Comparison of ENCODE assay signal across 18 cellular contexts in genomic region chr2:239790313-239790712, GRCh38.
DNase-seq lines count a peak whose midpoint lies in the region; ATAC-seq and TF ChIP-seq lines count a peak whose summit lies in the region.
"Had no signal": no experiment of that assay in that cellular context is flagged by ENCODE, and none has a peak within 500 bp of the region (broad histone marks: within the 10 kb centered on the region; RNA-seq: fewer than 3 reads in every experiment).

No MANE protein-coding gene starts in this region.

- no peak overlapping the region for H4K5ac ChIP-seq in H9 (ENCODE audit: insufficient read length, low read depth, low read length)

- H3K79me2 ChIP-seq in H9 (ENCODE audit: insufficient read depth, low read length) = no peaks in the 10 kb centered on the region

- no peak overlapping the region for H4K8ac ChIP-seq in H9 (replicated peaks; ENCODE audit: insufficient read length, low read depth, low read length)

- no peak overlapping the region for H4K91ac ChIP-seq in H9 (ENCODE audit: insufficient read length, low read depth, low read length)

- H3K79me1 ChIP-seq in H9 (ENCODE audit: insufficient read depth, low read depth, low read length, poor library complexity, severe bottlenecking) = no peaks in the 10 kb centered on the region

- no peak overlapping the region for H3K4me3 Mint-ChIP-seq in activated T-cell treated with anti-CD3 and anti-CD28 coated beads, Interleukin-2, amount 50 U/mL, for 24 hours
- H3K4me3 Mint-ChIP-seq in H9 (no peak overlapping the region), osteocyte (ENCODE audit: unreplicated experiment) (no peak overlapping the region), type B pancreatic cell (no peak overlapping the region)

- no peaks in the 10 kb centered on the region for H3K4me1 Mint-ChIP-seq in activated T-cell treated with anti-CD3 and anti-CD28 coated beads, Interleukin-2, amount 50 U/mL, for 24 hours (ENCODE audit: low read depth)
- H3K4me1 Mint-ChIP-seq in H9 (peaks cover 0 to 2% of the 10 kb centered on the region in 2 experiments; a peak in 1 of 4 replicates), osteocyte (ENCODE audit: unreplicated experiment) (no peaks in the 10 kb centered on the region), type B pancreatic cell (ENCODE audit: unreplicated experiment) (peaks cover 8% of the 10 kb centered on the region)

- no peaks in the 10 kb centered on the region for H3K23me2 ChIP-seq in H9 (ENCODE audit: insufficient read length, low read depth, low read length, poor library complexity, severe bottlenecking)

- H2BK5ac ChIP-seq in H9 (ENCODE audit: insufficient read length, low read length) = no peak overlapping the region

- no peak overlapping the region for H3K18ac ChIP-seq in H9 (ENCODE audit: insufficient read length, low read depth, low read length)

- no peaks in the 10 kb centered on the region for H3K4me1 ChIP-seq in H9 (ENCODE audit: insufficient read depth, low read length)
- H3K4me1 ChIP-seq: Caco-2 had no signal

- no peak for TF ChIP-seq CTCF in H9 (conservative IDR thresholded peaks at IDR 0.05)
- no peak for TF ChIP-seq CTCF in osteocyte (IDR thresholded peaks at IDR 0.05)
- TF ChIP-seq CTCF in type B pancreatic cell (conservative IDR thresholded peaks at IDR 0.05) = no peak

- no peak overlapping the region for H3K23ac ChIP-seq in H9 (ENCODE audit: insufficient read length, low read depth, low read length)

- H3K4me2 ChIP-seq in H9 (ENCODE audit: insufficient read depth, insufficient read length, low read length) = no peak overlapping the region

- no peak overlapping the region for H2BK20ac ChIP-seq in H9 (ENCODE audit: low read depth, low read length, poor library complexity, severe bottlenecking)

- DNase-seq in activated T-cell treated with anti-CD3 and anti-CD28 coated beads, Interleukin-2, amount 50 U/mL, for 24 hours = peak; percentile 7
- DNase-seq in activated T-cell treated with anti-CD3 and anti-CD28 coated beads for 4 hours (no peak), H9 (peak; percentile 18), osteocyte (ENCODE audit: extremely low spot score, unreplicated experiment) (peak; percentile 77), type B pancreatic cell (ENCODE audit: extremely low spot score, unreplicated experiment) (peak; percentile 59), medulla oblongata (ENCODE audit: extremely low spot score) (no peak)
- DNase-seq in stimulated activated CD4-positive, alpha-beta T cell treated with anti-CD3 and anti-CD28 coated beads, Interleukin-1b, Interleukin-23, amount 100 ng/mL, for 48 hours = no peak
- DNase-seq: Caco-2, DMS53, HCEC 1CT, IMR-90, Kasumi-1, NCI-H1105 treated with DMSO at 0.1 percent for 48 hours, NCI-H187 treated with DMSO at 0.1 percent for 48 hours, NCI-H2171, NCI-H446 treated with DMSO at 0.1 percent for 48 hours, NCI-H748 treated with DMSO at 0.1 percent for 48 hours had no signal

- no peaks in the 10 kb centered on the region for H3K9me3 ChIP-seq in H9 (ENCODE audit: control insufficient read depth, low read depth, low read length)
- H3K9me3 ChIP-seq: Caco-2 had no signal

- H3K56ac ChIP-seq in H9 (ENCODE audit: insufficient read length, low read depth, low read length) = no peak overlapping the region

- H3K27me3 ChIP-seq in H9 (ENCODE audit: insufficient read depth, low read length) = no peaks in the 10 kb centered on the region

- H2BK120ac ChIP-seq in H9 (ENCODE audit: low read depth, low read length, poor library complexity, severe bottlenecking) = no peak overlapping the region

- no peak overlapping the region for H3K4ac ChIP-seq in H9 (ENCODE audit: low read depth, low read length)

- no peak overlapping the region for H2BK15ac ChIP-seq in H9 (ENCODE audit: low read depth, low read length)

- no peak overlapping the region for H3K27ac Mint-ChIP-seq in activated T-cell treated with anti-CD3 and anti-CD28 coated beads, Interleukin-2, amount 50 U/mL, for 24 hours
- H3K27ac Mint-ChIP-seq in H9 (no peak overlapping the region), osteocyte (ENCODE audit: unreplicated experiment) (no peak overlapping the region), type B pancreatic cell (no peak overlapping the region)

- no peaks in the 10 kb centered on the region for H4K20me1 ChIP-seq in H9 (ENCODE audit: control insufficient read depth, insufficient read depth, insufficient read length)

- H3K27ac ChIP-seq in H9 (ENCODE audit: insufficient read length, low read depth, low read length) = no peak overlapping the region

- no peak overlapping the region for H2BK12ac ChIP-seq in H9 (ENCODE audit: insufficient read length, low read depth, low read length)

- no peaks in the 10 kb centered on the region for H3K36me3 Mint-ChIP-seq in activated T-cell treated with anti-CD3 and anti-CD28 coated beads, Interleukin-2, amount 50 U/mL, for 24 hours (ENCODE audit: low read depth)
- H3K36me3 Mint-ChIP-seq in H9 (ENCODE audit: insufficient read depth in 1 of 3, low read depth in 3 of 3) (peaks cover 0 to 5% (median 2%) of the 10 kb centered on the region in 3 experiments; a peak in 4 of 7 replicates), osteocyte (ENCODE audit: unreplicated experiment) (no peaks in the 10 kb centered on the region), type B pancreatic cell (no peaks in the 10 kb centered on the region)

- H2AFZ ChIP-seq in H9 (ENCODE audit: low read length) = no peak overlapping the region

- no peak for ATAC-seq in GM19455 (IDR thresholded peaks at IDR 0.05; ENCODE audit: unreplicated experiment)

- no peak overlapping the region for H3K9ac ChIP-seq in H9 (ENCODE audit: extremely low read depth, insufficient read length, low read length)

- peaks cover 9% of the 10 kb centered on the region for H3K27me3 Mint-ChIP-seq in activated T-cell treated with anti-CD3 and anti-CD28 coated beads, Interleukin-2, amount 50 U/mL, for 24 hours
- H3K27me3 Mint-ChIP-seq in H9 (ENCODE audit: low read depth) (peaks cover 9% of the 10 kb centered on the region; the same call in 1 of the 2 replicates), osteocyte (ENCODE audit: unreplicated experiment) (no peaks in the 10 kb centered on the region), type B pancreatic cell (peaks cover 10% of the 10 kb centered on the region)

- H3K14ac ChIP-seq in H9 (ENCODE audit: insufficient read depth, low read length) = no peak overlapping the region

- no peak overlapping the region for H2AK5ac ChIP-seq in H9 (ENCODE audit: insufficient read length, low read length)

- H3K9me3 Mint-ChIP-seq in activated T-cell treated with anti-CD3 and anti-CD28 coated beads, Interleukin-2, amount 50 U/mL, for 24 hours = peaks cover 3% of the 10 kb centered on the region
- H3K9me3 Mint-ChIP-seq in H9 (peaks cover 9 to 11% of the 10 kb centered on the region in 2 experiments), osteocyte (ENCODE audit: unreplicated experiment) (no peaks in the 10 kb centered on the region), type B pancreatic cell (no peaks in the 10 kb centered on the region)

- WGBS in H9 (ENCODE audit: extremely low coverage, insufficient read length, low lambda C conversion rate) = no CpG with 5 or more reads among the region's 13 CpGs

- H3T11ph ChIP-seq in H9 (ENCODE audit: low read length) = no peak overlapping the region

Comparison
In these comparisons a context has a peak if more than half of its experiments do, and no peak if none do; other contexts are left out.
1. DNase-seq: peak in activated T-cell treated with anti-CD3 and anti-CD28 coated beads, Interleukin-2, amount 50 U/mL, for 24 hours (single experiment), H9 (single experiment), osteocyte (single experiment) and type B pancreatic cell (single experiment); none in activated T-cell treated with anti-CD3 and anti-CD28 coated beads for 4 hours (single experiment), stimulated activated CD4-positive, alpha-beta T cell treated with anti-CD3 and anti-CD28 coated beads, Interleukin-1b, Interleukin-23, amount 100 ng/mL, for 48 hours (single experiment) and medulla oblongata (single experiment).